2 cellular contexts compared by ENCODE assay signal in the genomic region with DNA sequence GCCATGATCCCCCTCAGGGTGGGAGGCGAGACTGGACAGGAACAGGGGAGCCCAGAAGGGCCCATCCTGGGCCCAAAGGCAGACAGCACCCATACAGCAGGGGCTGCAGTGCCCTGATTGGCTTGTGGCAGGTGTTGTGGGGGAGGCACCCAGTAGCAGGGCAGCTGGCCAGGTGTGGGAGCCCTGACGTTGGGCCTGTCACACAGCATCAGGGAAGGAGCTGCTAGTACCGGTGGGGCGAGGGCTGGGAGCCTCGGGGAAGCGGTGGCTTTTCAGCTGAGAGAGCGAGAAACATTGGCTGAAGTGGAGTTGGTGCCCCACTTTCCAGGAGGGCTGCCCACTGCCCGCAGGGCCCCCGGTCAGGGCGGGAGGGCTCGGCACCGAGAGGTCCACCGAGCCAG.
TF ChIP-seq lines count a peak whose summit lies in the region.

No MANE protein-coding gene starts in this region.

TF ChIP-seq in GM12878, 131 proteins besides CTCF, POLR2A, EP300 and RAD21:
- TF ChIP-seq TCF12 (IDR thresholded peaks at IDR 0.05; ENCODE audit: low read depth, low read length) (peak; percentile 75), MAX (IDR thresholded peaks at IDR 0.05; ENCODE audit: low read depth, low read length) (0 out of 2 replicates have a peak, but pooled peaks have one; percentile 15), TCF3 (IDR thresholded peaks at IDR 0.05; ENCODE audit: borderline replicate concordance, insufficient read depth, low read depth, low read length) (peak; percentile 89), ESRRA (IDR thresholded peaks at IDR 0.05; ENCODE audit: low read length) (no peak), MEF2A (IDR thresholded peaks at IDR 0.05; ENCODE audit: insufficient read depth, low read depth, low read length) (no peak), RUNX3 (IDR thresholded peaks at IDR 0.05; ENCODE audit: low read length) (no peak), POLR2AphosphoS5 (IDR thresholded peaks at IDR 0.05; ENCODE audit: low read length) (peak; percentile 48; the same call in 1 of the 2 replicates), BACH1 (IDR thresholded peaks at IDR 0.05; ENCODE audit: borderline replicate concordance) (peak; percentile 8; the same call in 1 of the 2 replicates), SMAD1 (IDR thresholded peaks at IDR 0.05; ENCODE audit: low read depth, partially characterized antibody) (no peak)
- TF ChIP-seq, protein P1, sequence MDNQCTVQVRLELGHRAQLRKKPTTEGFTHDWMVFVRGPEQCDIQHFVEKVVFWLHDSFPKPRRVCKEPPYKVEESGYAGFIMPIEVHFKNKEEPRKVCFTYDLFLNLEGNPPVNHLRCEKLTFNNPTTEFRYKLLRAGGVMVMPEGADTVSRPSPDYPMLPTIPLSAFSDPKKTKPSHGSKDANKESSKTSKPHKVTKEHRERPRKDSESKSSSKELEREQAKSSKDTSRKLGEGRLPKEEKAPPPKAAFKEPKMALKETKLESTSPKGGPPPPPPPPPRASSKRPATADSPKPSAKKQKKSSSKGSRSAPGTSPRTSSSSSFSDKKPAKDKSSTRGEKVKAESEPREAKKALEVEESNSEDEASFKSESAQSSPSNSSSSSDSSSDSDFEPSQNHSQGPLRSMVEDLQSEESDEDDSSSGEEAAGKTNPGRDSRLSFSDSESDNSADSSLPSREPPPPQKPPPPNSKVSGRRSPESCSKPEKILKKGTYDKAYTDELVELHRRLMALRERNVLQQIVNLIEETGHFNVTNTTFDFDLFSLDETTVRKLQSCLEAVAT (IDR thresholded peaks at IDR 0.05): no peak
- TF ChIP-seq, protein P2, sequence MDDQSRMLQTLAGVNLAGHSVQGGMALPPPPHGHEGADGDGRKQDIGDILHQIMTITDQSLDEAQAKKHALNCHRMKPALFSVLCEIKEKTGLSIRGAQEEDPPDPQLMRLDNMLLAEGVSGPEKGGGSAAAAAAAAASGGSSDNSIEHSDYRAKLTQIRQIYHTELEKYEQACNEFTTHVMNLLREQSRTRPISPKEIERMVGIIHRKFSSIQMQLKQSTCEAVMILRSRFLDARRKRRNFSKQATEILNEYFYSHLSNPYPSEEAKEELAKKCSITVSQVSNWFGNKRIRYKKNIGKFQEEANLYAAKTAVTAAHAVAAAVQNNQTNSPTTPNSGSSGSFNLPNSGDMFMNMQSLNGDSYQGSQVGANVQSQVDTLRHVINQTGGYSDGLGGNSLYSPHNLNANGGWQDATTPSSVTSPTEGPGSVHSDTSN (IDR thresholded peaks at IDR 0.05; ENCODE audit: insufficient replicate concordance, low read depth, low read length): no peak
TF ChIP-seq in GM12878: peak in this region for 5.

TF ChIP-seq in SK-N-SH, 30 proteins besides CTCF, POLR2A, EP300 and RAD21:
- TF ChIP-seq, protein P3, sequence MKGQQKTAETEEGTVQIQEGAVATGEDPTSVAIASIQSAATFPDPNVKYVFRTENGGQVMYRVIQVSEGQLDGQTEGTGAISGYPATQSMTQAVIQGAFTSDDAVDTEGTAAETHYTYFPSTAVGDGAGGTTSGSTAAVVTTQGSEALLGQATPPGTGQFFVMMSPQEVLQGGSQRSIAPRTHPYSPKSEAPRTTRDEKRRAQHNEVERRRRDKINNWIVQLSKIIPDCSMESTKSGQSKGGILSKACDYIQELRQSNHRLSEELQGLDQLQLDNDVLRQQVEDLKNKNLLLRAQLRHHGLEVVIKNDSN (IDR thresholded peaks at IDR 0.05; ENCODE audit: borderline replicate concordance, low read depth): no peak
- TF ChIP-seq NFIC (IDR thresholded peaks at IDR 0.05; ENCODE audit: borderline replicate concordance) (no peak), RFX5 (IDR thresholded peaks at IDR 0.05; ENCODE audit: low read length) (no peak), POLR2AphosphoS5 (IDR thresholded peaks at IDR 0.05; ENCODE audit: low read depth, low read length) (no peak), RXRA (IDR thresholded peaks at IDR 0.05; ENCODE audit: borderline replicate concordance, low read depth) (no peak), SMC3 (IDR thresholded peaks at IDR 0.05; ENCODE audit: low read depth, low read length) (no peak), YY1 (IDR thresholded peaks at IDR 0.05; ENCODE audit: low read depth) (no peak), MXI1 (IDR thresholded peaks at IDR 0.05; ENCODE audit: low read depth, low read length) (no peak), CHD2 (IDR thresholded peaks at IDR 0.05; ENCODE audit: low read length, partially characterized antibody) (no peak), EZH2phosphoT487 (IDR thresholded peaks at IDR 0.05; ENCODE audit: borderline replicate concordance, low read depth) (no peak), TCF12 (IDR thresholded peaks at IDR 0.05) (no peak), FOXM1 (IDR thresholded peaks at IDR 0.05; ENCODE audit: low read depth) (no peak), MEF2A (IDR thresholded peaks at IDR 0.05; ENCODE audit: borderline replicate concordance, low read depth) (no peak), FOSL2 (IDR thresholded peaks at IDR 0.05; ENCODE audit: borderline replicate concordance, low read depth) (no peak)
- TF ChIP-seq, protein P4, sequence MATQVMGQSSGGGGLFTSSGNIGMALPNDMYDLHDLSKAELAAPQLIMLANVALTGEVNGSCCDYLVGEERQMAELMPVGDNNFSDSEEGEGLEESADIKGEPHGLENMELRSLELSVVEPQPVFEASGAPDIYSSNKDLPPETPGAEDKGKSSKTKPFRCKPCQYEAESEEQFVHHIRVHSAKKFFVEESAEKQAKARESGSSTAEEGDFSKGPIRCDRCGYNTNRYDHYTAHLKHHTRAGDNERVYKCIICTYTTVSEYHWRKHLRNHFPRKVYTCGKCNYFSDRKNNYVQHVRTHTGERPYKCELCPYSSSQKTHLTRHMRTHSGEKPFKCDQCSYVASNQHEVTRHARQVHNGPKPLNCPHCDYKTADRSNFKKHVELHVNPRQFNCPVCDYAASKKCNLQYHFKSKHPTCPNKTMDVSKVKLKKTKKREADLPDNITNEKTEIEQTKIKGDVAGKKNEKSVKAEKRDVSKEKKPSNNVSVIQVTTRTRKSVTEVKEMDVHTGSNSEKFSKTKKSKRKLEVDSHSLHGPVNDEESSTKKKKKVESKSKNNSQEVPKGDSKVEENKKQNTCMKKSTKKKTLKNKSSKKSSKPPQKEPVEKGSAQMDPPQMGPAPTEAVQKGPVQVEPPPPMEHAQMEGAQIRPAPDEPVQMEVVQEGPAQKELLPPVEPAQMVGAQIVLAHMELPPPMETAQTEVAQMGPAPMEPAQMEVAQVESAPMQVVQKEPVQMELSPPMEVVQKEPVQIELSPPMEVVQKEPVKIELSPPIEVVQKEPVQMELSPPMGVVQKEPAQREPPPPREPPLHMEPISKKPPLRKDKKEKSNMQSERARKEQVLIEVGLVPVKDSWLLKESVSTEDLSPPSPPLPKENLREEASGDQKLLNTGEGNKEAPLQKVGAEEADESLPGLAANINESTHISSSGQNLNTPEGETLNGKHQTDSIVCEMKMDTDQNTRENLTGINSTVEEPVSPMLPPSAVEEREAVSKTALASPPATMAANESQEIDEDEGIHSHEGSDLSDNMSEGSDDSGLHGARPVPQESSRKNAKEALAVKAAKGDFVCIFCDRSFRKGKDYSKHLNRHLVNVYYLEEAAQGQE (IDR thresholded peaks at IDR 0.05; ENCODE audit: low read depth, low read length): no peak
